ENCODE assay signal across 8 cellular contexts in genomic region chr16:65121870-65122723, GRCh38. TPM values are rescaled to one million over a fixed set of nuclear protein-coding genes. Genes with fewer than 3 reads are reported as not detected.
DNase-seq lines count a peak whose midpoint lies in the region; ATAC-seq and TF ChIP-seq lines count a peak whose summit lies in the region.

Gene CDH11 (minus strand): TSS chr16:65122063. CDS start chr16:65004869, 117,194 bp downstream.

- intact Hi-C loops in left ventricle myocardium superior (cut with micrococcal nuclease) (no loop called here), prostate gland (cut with DNase I) (loop anchor here (5.0 to 10.0 kb wide), 2 partner anchors 183 to 1150 kb away; no protein-coding TSS in a partner anchor)
- intact Hi-C loops in CD8-positive, alpha-beta T cell (cut with DNase I, micrococcal nuclease): no loop called here

- H3K36me3 ChIP-seq in prostate gland: no peaks in the 10 kb centered on the region
- H3K36me3 ChIP-seq in CD8-positive, alpha-beta T cell (ENCODE audit: insufficient read depth, low read length): no peaks in the 10 kb centered on the region

- no peak within 1 kb of the TSS for H3K27ac Mint-ChIP-seq in CD8-positive, alpha-beta T cell

- no peaks in the 10 kb centered on the region for H3K36me3 Mint-ChIP-seq in CD8-positive, alpha-beta T cell

- ATAC-seq in left ventricle myocardium superior (peak; percentile 70), GM21619 (IDR thresholded peaks at IDR 0.05; ENCODE audit: unreplicated experiment) (no peak), GM18520 (IDR thresholded peaks at IDR 0.05; ENCODE audit: unreplicated experiment) (no peak)
- no peak for ATAC-seq in CD8-positive, alpha-beta T cell

- H3K27ac ChIP-seq in prostate gland: peak within 1 kb of the TSS; percentile 78 to 86
- H3K27ac ChIP-seq in CD8-positive, alpha-beta T cell (ENCODE audit: low read depth, low read length): no peak within 1 kb of the TSS

- no peaks in the 10 kb centered on the region for H3K27me3 ChIP-seq in prostate gland (replicated peaks; ENCODE audit: insufficient read depth)
- H3K27me3 ChIP-seq in CD8-positive, alpha-beta T cell (ENCODE audit: insufficient read depth, low read length): no peaks in the 10 kb centered on the region

- H3K9me3 Mint-ChIP-seq in CD8-positive, alpha-beta T cell: no peaks in the 10 kb centered on the region

- DNase-seq in Daoy (ENCODE audit: low read depth): peak; percentile 79
- DNase-seq in amniotic epithelial cell (ENCODE audit: low read depth): peak; percentile 82
- DNase-seq in left ventricle myocardium superior: peak; percentile 70
- peak; percentile 22 for DNase-seq in prostate gland (ENCODE audit: low spot score)
- no peak for DNase-seq in CD8-positive, alpha-beta T cell
- DNase-seq in DMS79 (lab: John Stamatoyannopoulos, UW): no peak

- H3K27me3 Mint-ChIP-seq in CD8-positive, alpha-beta T cell (ENCODE audit: low read depth): peaks cover 24% of the 10 kb centered on the region

- peak in 3 of 4 experiments; percentile 20 to 31 (median 23) for TF ChIP-seq CTCF in prostate gland (IDR thresholded peaks at IDR 0.05)
- TF ChIP-seq CTCF in CD8-positive, alpha-beta T cell (IDR thresholded peaks at IDR 0.05): no peak

- CTCF ChIA-PET in CD8-positive, alpha-beta T cell (lab: Charles Lee): no interaction called here

- POLR2A ChIA-PET in CD8-positive, alpha-beta T cell (lab: Charles Lee): no interaction called here

- peak within 1 kb of the TSS; percentile 44 to 49 for H3K4me3 ChIP-seq in prostate gland
- H3K4me3 ChIP-seq in CD8-positive, alpha-beta T cell (ENCODE audit: low read depth, low read length): no peak within 1 kb of the TSS

- no peaks in the 10 kb centered on the region for H3K9me3 ChIP-seq in prostate gland
- H3K9me3 ChIP-seq in CD8-positive, alpha-beta T cell (ENCODE audit: low read length): no peaks in the 10 kb centered on the region

- WGBS in prostate gland: 2% methylated on average over 32 of the region's 69 CpGs

- peaks cover 5% of the 10 kb centered on the region for H3K4me1 ChIP-seq in prostate gland (replicated peaks)
- no peaks in the 10 kb centered on the region for H3K4me1 ChIP-seq in CD8-positive, alpha-beta T cell (ENCODE audit: insufficient read depth, low read length)

- TF ChIP-seq POLR2A in prostate gland (IDR thresholded peaks at IDR 0.05): no peak

- no peak within 1 kb of the TSS for H3K4me3 Mint-ChIP-seq in CD8-positive, alpha-beta T cell

- H3K4me1 Mint-ChIP-seq in CD8-positive, alpha-beta T cell (ENCODE audit: low read depth): no peaks in the 10 kb centered on the region

RNA-seq across cellular contexts. Expression of gene CDH11, which starts in this region (rescaled TPM):
- 46.9 and 74.5 TPM in 2 replicates for total RNA-seq in Daoy (2014; rRNA removed; shearing (Covaris generic))
- total RNA-seq in left ventricle myocardium superior (7.3 TPM), prostate gland (10 to 100 TPM; 24.2 to 70.5 TPM)
- total RNA-seq in CD8-positive, alpha-beta T cell: not detected

Comparison
In these comparisons a context has a peak if more than half of its experiments do, and no peak if none do; other contexts are left out.
1. DNase-seq: peak in Daoy (single experiment), amniotic epithelial cell (single experiment), left ventricle myocardium superior (single experiment) and prostate gland (single experiment); none in CD8-positive, alpha-beta T cell (0 of 7) and DMS79 (single experiment).